2 cellular contexts compared by ENCODE assay signal in genomic region chr18:70337139-70337972, GRCh38.
A peak's percentile ranks its signal among the peaks of the same experiment; 100 is the strongest.
TF ChIP-seq lines count a peak whose summit lies in the region.

No MANE protein-coding gene starts in this region.

TF ChIP-seq in K562, 482 proteins besides CTCF, POLR2A, EP300 and RAD21 (continued from another document and continues in another):
- TF ChIP-seq, protein P1, sequence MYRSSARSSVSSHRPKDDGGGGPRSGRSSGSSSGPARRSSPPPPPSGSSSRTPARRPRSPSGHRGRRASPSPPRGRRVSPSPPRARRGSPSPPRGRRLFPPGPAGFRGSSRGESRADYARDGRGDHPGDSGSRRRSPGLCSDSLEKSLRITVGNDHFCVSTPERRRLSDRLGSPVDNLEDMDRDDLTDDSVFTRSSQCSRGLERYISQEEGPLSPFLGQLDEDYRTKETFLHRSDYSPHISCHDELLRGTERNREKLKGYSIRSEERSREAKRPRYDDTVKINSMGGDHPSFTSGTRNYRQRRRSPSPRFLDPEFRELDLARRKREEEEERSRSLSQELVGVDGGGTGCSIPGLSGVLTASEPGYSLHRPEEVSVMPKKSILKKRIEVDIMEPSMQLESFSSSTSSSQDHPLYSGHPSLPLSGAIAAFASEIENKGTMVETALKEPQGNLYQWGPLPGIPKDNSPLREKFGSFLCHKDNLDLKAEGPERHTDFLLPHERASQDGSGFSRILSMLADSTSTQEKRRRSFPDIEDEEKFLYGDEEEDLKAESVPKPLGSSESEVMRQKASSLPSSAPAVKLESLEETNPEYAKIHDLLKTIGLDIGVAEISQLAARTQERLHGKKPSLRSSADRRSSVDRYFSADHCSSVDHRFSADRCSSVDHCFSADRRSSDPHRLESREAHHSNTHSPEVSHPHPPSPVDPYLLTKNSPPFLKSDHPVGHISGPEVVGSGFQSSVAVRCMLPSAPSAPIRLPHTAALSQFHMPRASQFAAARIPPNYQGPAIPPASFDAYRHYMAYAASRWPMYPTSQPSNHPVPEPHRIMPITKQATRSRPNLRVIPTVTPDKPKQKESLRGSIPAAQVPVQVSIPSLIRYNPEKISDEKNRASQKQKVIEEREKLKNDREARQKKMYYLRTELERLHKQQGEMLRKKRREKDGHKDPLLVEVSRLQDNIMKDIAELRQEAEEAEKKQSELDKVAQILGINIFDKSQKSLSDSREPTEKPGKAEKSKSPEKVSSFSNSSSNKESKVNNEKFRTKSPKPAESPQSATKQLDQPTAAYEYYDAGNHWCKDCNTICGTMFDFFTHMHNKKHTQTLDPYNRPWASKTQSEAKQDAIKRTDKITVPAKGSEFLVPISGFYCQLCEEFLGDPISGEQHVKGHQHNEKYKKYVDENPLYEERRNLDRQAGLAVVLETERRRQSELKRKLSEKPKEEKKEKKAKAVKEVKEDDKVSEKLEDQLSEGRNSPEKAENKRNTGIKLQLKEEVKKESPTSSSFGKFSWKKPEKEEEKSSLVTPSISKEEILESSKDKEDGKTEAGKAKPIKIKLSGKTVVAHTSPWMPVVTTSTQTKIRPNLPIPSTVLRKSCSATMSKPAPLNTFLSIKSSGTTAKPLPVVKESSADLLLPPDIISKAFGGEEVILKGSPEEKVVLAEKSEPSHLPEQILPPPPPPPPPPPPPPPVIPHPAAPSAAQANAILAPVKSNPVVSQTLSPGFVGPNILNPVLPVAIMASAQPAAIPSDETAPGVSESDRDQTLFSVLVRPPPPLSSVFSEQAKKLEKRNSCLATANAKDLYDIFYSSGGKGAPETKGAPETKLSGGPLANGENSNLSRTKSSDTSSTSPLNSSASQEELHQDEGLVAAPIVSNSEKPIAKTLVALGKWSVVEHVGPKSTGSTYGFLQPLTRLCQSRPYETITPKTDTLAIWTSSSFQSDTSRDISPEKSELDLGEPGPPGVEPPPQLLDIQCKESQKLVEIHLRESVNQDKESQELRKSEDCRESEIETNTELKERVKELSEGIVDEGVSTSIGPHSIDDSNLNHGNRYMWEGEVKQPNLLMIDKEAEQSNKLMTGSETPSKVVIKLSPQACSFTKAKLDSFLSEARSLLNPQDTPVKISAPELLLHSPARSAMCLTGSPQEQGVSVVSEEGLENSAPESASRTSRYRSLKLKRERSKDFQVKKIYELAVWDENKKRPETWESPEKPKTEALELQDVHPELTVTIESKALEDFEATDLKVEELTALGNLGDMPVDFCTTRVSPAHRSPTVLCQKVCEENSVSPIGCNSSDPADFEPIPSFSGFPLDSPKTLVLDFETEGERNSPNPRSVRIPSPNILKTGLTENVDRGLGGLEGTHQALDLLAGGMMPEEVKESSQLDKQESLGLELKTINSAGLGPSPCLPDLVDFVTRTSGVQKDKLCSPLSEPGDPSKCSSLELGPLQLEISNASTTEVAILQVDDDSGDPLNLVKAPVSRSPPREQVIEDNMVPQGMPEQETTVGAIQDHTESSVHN (IDR thresholded peaks at IDR 0.05; ENCODE audit: borderline replicate concordance in 1 of 2, low read depth in 1 of 2) = no peak
- TF ChIP-seq BCLAF1 (IDR thresholded peaks at IDR 0.05; ENCODE audit: borderline replicate concordance in 1 of 2, control insufficient read depth in 1 of 2, low read depth in 2 of 2, low read length in 1 of 2) = no peak
- peak; percentile 59 for TF ChIP-seq ARID1B (IDR thresholded peaks at IDR 0.05)
- TF ChIP-seq ZNF316 (IDR thresholded peaks at IDR 0.05) = peak; percentile 87
- no peak for TF ChIP-seq TRIM28 (IDR thresholded peaks at IDR 0.05)
- no peak for TF ChIP-seq GATA2 (CRISPR knock-in tag; IDR thresholded peaks at IDR 0.05)
- TF ChIP-seq ZNF57 (CRISPR knock-in tag; IDR thresholded peaks at IDR 0.05) = no peak
- TF ChIP-seq MAFG (tag; conservative IDR thresholded peaks at IDR 0.05) = peak; percentile 78
- TF ChIP-seq CGGBP1 (CRISPR knock-in tag; IDR thresholded peaks at IDR 0.05) = no peak
- no peak for TF ChIP-seq ZNF695 (CRISPR knock-in tag; IDR thresholded peaks at IDR 0.05)
- TF ChIP-seq TCF3 (CRISPR knock-in tag; IDR thresholded peaks at IDR 0.05) = no peak
- TF ChIP-seq SREBF2 (CRISPR knock-in tag; IDR thresholded peaks at IDR 0.05) = no peak
- TF ChIP-seq TGIF2 (CRISPR knock-in tag; IDR thresholded peaks at IDR 0.05) = no peak
- peak; percentile 93 for TF ChIP-seq JUND (IDR thresholded peaks at IDR 0.05; ENCODE audit: borderline replicate concordance, low read depth, low read length)
- peak; percentile 91; the same call in 2 of the 3 replicates for TF ChIP-seq JUND (tag; IDR thresholded peaks at IDR 0.05; ENCODE audit: borderline replicate concordance, low read depth, low read length)
- TF ChIP-seq NFE2 (IDR thresholded peaks at IDR 0.05; ENCODE audit: low read depth) = peak; percentile 95
- no peak for TF ChIP-seq KAT8 (IDR thresholded peaks at IDR 0.05; ENCODE audit: low read depth)
- TF ChIP-seq ARHGAP35 (IDR thresholded peaks at IDR 0.05; ENCODE audit: partially characterized antibody) = no peak

TF ChIP-seq in liver, 16 proteins besides CTCF, POLR2A, EP300 and RAD21 (continued from another document):
- TF ChIP-seq, protein P2, sequence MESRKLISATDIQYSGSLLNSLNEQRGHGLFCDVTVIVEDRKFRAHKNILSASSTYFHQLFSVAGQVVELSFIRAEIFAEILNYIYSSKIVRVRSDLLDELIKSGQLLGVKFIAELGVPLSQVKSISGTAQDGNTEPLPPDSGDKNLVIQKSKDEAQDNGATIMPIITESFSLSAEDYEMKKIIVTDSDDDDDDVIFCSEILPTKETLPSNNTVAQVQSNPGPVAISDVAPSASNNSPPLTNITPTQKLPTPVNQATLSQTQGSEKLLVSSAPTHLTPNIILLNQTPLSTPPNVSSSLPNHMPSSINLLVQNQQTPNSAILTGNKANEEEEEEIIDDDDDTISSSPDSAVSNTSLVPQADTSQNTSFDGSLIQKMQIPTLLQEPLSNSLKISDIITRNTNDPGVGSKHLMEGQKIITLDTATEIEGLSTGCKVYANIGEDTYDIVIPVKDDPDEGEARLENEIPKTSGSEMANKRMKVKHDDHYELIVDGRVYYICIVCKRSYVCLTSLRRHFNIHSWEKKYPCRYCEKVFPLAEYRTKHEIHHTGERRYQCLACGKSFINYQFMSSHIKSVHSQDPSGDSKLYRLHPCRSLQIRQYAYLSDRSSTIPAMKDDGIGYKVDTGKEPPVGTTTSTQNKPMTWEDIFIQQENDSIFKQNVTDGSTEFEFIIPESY (IDR thresholded peaks at IDR 0.05) = peak; percentile 28
- TF ChIP-seq TAF1 (conservative IDR thresholded peaks at IDR 0.05) (peak; percentile 32), HNF4A (conservative IDR thresholded peaks at IDR 0.05) (peak; percentile 21 to 53), NR2F2 (IDR thresholded peaks at IDR 0.05) (no peak), JUND (IDR thresholded peaks at IDR 0.05) (peak; percentile 89 to 96), RXRA (IDR thresholded peaks at IDR 0.05) (peak in 1 of 2 donors; percentile 27), MAX (IDR thresholded peaks at IDR 0.05) (no peak), YY1 (IDR thresholded peaks at IDR 0.05) (no peak), HNF4G (IDR thresholded peaks at IDR 0.05) (no peak), FOXA1 (IDR thresholded peaks at IDR 0.05) (no peak)
